8 cellular contexts compared by ENCODE assay signal in genomic region chr2:199910338-199911051, GRCh38. TPM values are rescaled to one million over a fixed set of nuclear protein-coding genes. Genes with fewer than 3 reads are reported as not detected.
DNase-seq lines count a peak whose midpoint lies in the region; ATAC-seq and TF ChIP-seq lines count a peak whose summit lies in the region.

No MANE protein-coding gene starts in this region.

- peak overlapping the region; percentile 99 for H3K4me3 Mint-ChIP-seq in HFFc6
- peak overlapping the region; percentile 87 for H3K4me3 Mint-ChIP-seq in mesothelial cell of epicardium

- TF ChIP-seq CTCF in A673 (conservative IDR thresholded peaks at IDR 0.05; ENCODE audit: low read depth, low read length) (no peak), HFFc6 (IDR thresholded peaks at IDR 0.05) (no peak), astrocyte of the spinal cord (IDR thresholded peaks at IDR 0.05; ENCODE audit: low read depth, low read length) (no peak), mesothelial cell of epicardium (IDR thresholded peaks at IDR 0.05; ENCODE audit: unreplicated experiment) (no peak)

- in situ Hi-C loops in astrocyte of the spinal cord (cut with HindIII; ENCODE audit: low sequenced_read_pairs) = no loop called here

- no peaks in the 10 kb centered on the region for H3K36me3 ChIP-seq in A673 (ENCODE audit: insufficient read depth, low read length, poor library complexity, severe bottlenecking)

- BruUV-seq in A673 (replicated peaks; lab: Mats Ljungman, UMichigan) = TSS peak; percentile 65

- DNase-seq in A673 (ENCODE audit: low spot score) (no peak), HFFc6 (no peak), astrocyte of the spinal cord (ENCODE audit: low read depth, low spot score) (no peak), mesothelial cell of epicardium (ENCODE audit: low spot score in 2 of 2, unreplicated experiment in 2 of 2) (no peak), SHP77 (lab: John Stamatoyannopoulos, UW) (no peak), NCI-H345 treated with DMSO at 0.1 percent for 48 hours (lab: John Stamatoyannopoulos, UW; ENCODE audit: unreplicated experiment) (no peak), NCI-H2029 (lab: John Stamatoyannopoulos, UW) (no peak)

- H3K9me3 Mint-ChIP-seq in HFFc6 (no peaks in the 10 kb centered on the region), mesothelial cell of epicardium (no peaks in the 10 kb centered on the region)

- H3K27me3 Mint-ChIP-seq in HFFc6 (ENCODE audit: insufficient read depth) = peaks cover 2% of the 10 kb centered on the region; the same call in 1 of the 2 replicates
- H3K27me3 Mint-ChIP-seq in mesothelial cell of epicardium (ENCODE audit: low read depth) = peaks cover 3% of the 10 kb centered on the region

- intact Hi-C loops in A673 (cut with micrococcal nuclease; ENCODE audit: unreplicated experiment) = no loop called here

- H3K9me3 ChIP-seq in A673 (ENCODE audit: low read depth, low read length, poor library complexity, severe bottlenecking) = no peaks in the 10 kb centered on the region

- H3K4me3 ChIP-seq in A673 (ENCODE audit: low read depth, low read length, poor library complexity, severe bottlenecking) = peak overlapping the region; percentile 90
- H3K4me3 ChIP-seq in astrocyte of the spinal cord (ENCODE audit: low read depth, low read length) = peak overlapping the region; percentile 93

- POLR2A ChIA-PET in A673 (lab: Charles Lee; ENCODE audit: low non-redundant PET) = no interaction called here

- ATAC-seq in HG03571 (IDR thresholded peaks at IDR 0.05; ENCODE audit: unreplicated experiment) = no peak

- H3K4me1 Mint-ChIP-seq in HFFc6 (ENCODE audit: low read depth) (peaks cover 30% of the 10 kb centered on the region), mesothelial cell of epicardium (peaks cover 21% of the 10 kb centered on the region)

- H3K27me3 ChIP-seq in A673 (replicated peaks; ENCODE audit: insufficient read depth, low read depth, low read length, poor library complexity) = no peaks in the 10 kb centered on the region

- H3K27ac Mint-ChIP-seq in HFFc6 (peak overlapping the region; percentile 97), mesothelial cell of epicardium (peak overlapping the region; percentile 97)

- CTCF ChIA-PET in A673 (lab: Charles Lee) = no interaction called here

- H3K4me1 ChIP-seq in A673 (ENCODE audit: insufficient read depth, low read length, poor library complexity, severe bottlenecking) = peaks cover 6% of the 10 kb centered on the region

- peak overlapping the region; percentile 98 for H3K27ac ChIP-seq in A673 (ENCODE audit: low read depth, low read length, poor library complexity, severe bottlenecking)

- peaks cover 15% of the 10 kb centered on the region for H3K36me3 Mint-ChIP-seq in HFFc6 (ENCODE audit: low read depth)
- H3K36me3 Mint-ChIP-seq in mesothelial cell of epicardium = no peaks in the 10 kb centered on the region

RNA-seq across cellular contexts. Expression of gene C2orf69, which starts 0.6 kb away (rescaled TPM):
- total RNA-seq in A673 (2021) (16.4 and 18.0 TPM in 2 replicates), mesothelial cell of epicardium (10.5 to 10.8 TPM (median 10.5 TPM) in 3 replicates)
- 10 to 100 TPM; 11.8 to 15.2 (median 14.4) TPM for total RNA-seq in HFFc6 (2021; fragmentation: NEBNext Ultra II Directional; extraction: Animal tissue kit (Norgen Biotek cat#: 25700))

RNA-seq across cellular contexts. Expression of gene TYW5, which starts 44.8 kb away (rescaled TPM):
- total RNA-seq in A673 (2021) (6.9 and 8.1 TPM in 2 replicates), mesothelial cell of epicardium (12.2 to 14.1 TPM (median 12.7 TPM) in 3 replicates)
- total RNA-seq in HFFc6 (2021; fragmentation: NEBNext Ultra II Directional; extraction: Animal tissue kit (Norgen Biotek cat#: 25700)) = 1 to 10 TPM; 4.0 to 5.8 (median 5.2) TPM

RNA-seq across cellular contexts. Expression of gene MAIP1, which starts 44.9 kb away (rescaled TPM):
- 31.0 TPM in 2 replicates for total RNA-seq in A673 (2021)
- total RNA-seq in HFFc6 (2021; fragmentation: NEBNext Ultra II Directional; extraction: Animal tissue kit (Norgen Biotek cat#: 25700)) = 10 to 100 TPM; 18.7 to 23.3 (median 20.4) TPM
- total RNA-seq in mesothelial cell of epicardium = 17.5 to 20.2 TPM (median 19.2 TPM) in 3 replicates

RNA-seq across cellular contexts. Expression of gene FTCDNL1, which starts 59.5 kb away (rescaled TPM):
- total RNA-seq in A673 (2021) = 0.88 and 1.0 TPM in 2 replicates
- under 1 TPM; 0.43 to 0.80 (median 0.64) TPM for total RNA-seq in HFFc6 (2021; fragmentation: NEBNext Ultra II Directional; extraction: Animal tissue kit (Norgen Biotek cat#: 25700))
- 1.5 to 2.1 TPM (median 1.5 TPM) in 3 replicates for total RNA-seq in mesothelial cell of epicardium
